8 cellular contexts compared by ENCODE assay signal in genomic region chr7:149459540-149460433, GRCh38. TPM values are rescaled to one million over a fixed set of nuclear protein-coding genes. Genes with fewer than 3 reads are reported as not detected.
DNase-seq lines count a peak whose midpoint lies in the region; ATAC-seq and TF ChIP-seq lines count a peak whose summit lies in the region.

No MANE protein-coding gene starts in this region.

- peaks cover 38% of the 10 kb centered on the region for H3K79me2 ChIP-seq in OCI-LY3 (ENCODE audit: low read length)

- no peak for TF ChIP-seq EP300 in upper lobe of left lung (IDR thresholded peaks at IDR 0.05)

- peak; percentile 61 for DNase-seq in activated T-cell treated with anti-CD3 and anti-CD28 coated beads, Interleukin-2, amount 50 U/mL, for 24 hours
- no peak for DNase-seq in activated T-cell treated with anti-CD3 and anti-CD28 coated beads, Interleukin-2, amount 50 U/mL, for 1 hour
- DNase-seq in dorsolateral prefrontal cortex (peak in 1 of 10 donors; percentile 45), upper lobe of left lung (peak in 1 of 2 donors; percentile 88), anterior cingulate cortex (lab: John Stamatoyannopoulos, UW) (no peak)

- peaks cover 18% of the 10 kb centered on the region for H3K4me1 ChIP-seq in OCI-LY3 (ENCODE audit: low read length)
- H3K4me1 ChIP-seq in mononuclear cell (ENCODE audit: insufficient read depth, low read length): peaks cover 26% of the 10 kb centered on the region
- peaks cover 13 to 32% (median 19%) of the 10 kb centered on the region in 4 donors for H3K4me1 ChIP-seq in upper lobe of left lung

- H3K9ac ChIP-seq in OCI-LY3 (ENCODE audit: low read length): peak overlapping the region; percentile 60

- no peak overlapping the region for H3K27ac Mint-ChIP-seq in activated T-cell treated with anti-CD3 and anti-CD28 coated beads, Interleukin-2, amount 50 U/mL, for 24 hours

- peak overlapping the region; percentile 71 for H3K4me3 Mint-ChIP-seq in activated T-cell treated with anti-CD3 and anti-CD28 coated beads, Interleukin-2, amount 50 U/mL, for 24 hours

- H4K20me1 ChIP-seq in OCI-LY3 (ENCODE audit: insufficient read depth, low read length): no peaks in the 10 kb centered on the region; the same call in 1 of the 2 replicates

- H3K27me3 ChIP-seq in OCI-LY3 (ENCODE audit: low read depth, low read length) (no peaks in the 10 kb centered on the region), dorsolateral prefrontal cortex (no peaks in the 10 kb centered on the region), mononuclear cell (ENCODE audit: insufficient read depth, low read length) (peaks cover 14% of the 10 kb centered on the region), upper lobe of left lung (no peaks in the 10 kb centered on the region)

- 0 out of 2 replicates have a peak overlapping the region, but pooled peaks have one; percentile 65 for H2AFZ ChIP-seq in OCI-LY3 (ENCODE audit: low read depth, low read length)

- peaks cover 7% of the 10 kb centered on the region for H3K27me3 Mint-ChIP-seq in activated T-cell treated with anti-CD3 and anti-CD28 coated beads, Interleukin-2, amount 50 U/mL, for 24 hours

- H3K36me3 ChIP-seq in OCI-LY3 (replicated peaks; ENCODE audit: low read depth, low read length): peaks cover 8% of the 10 kb centered on the region
- H3K36me3 ChIP-seq in upper lobe of left lung: peaks cover 2 to 22% (median 11%) of the 10 kb centered on the region in 4 donors

- H3K9me3 ChIP-seq in OCI-LY3 (ENCODE audit: insufficient read depth, low read length): no peaks in the 10 kb centered on the region
- H3K9me3 ChIP-seq in mononuclear cell (ENCODE audit: low read depth, low read length): no peaks in the 10 kb centered on the region
- no peaks in the 10 kb centered on the region for H3K9me3 ChIP-seq in upper lobe of left lung

- ATAC-seq in HG02610 (IDR thresholded peaks at IDR 0.05; ENCODE audit: unreplicated experiment) (peak; percentile 35), upper lobe of left lung (ENCODE audit: low FRiP score in 2 of 2) (peak in 1 of 2 donors; percentile 12)

- H3K4me3 ChIP-seq in OCI-LY3 (ENCODE audit: low read length): peak overlapping the region; percentile 90
- peak overlapping the region; percentile 33 to 92 (median 71) for H3K4me3 ChIP-seq in dorsolateral prefrontal cortex
- H3K4me3 ChIP-seq in mononuclear cell (ENCODE audit: low read length): peak overlapping the region; percentile 61
- peak overlapping the region; percentile 52 to 83 (median 73) for H3K4me3 ChIP-seq in upper lobe of left lung

- TF ChIP-seq POLR2A in upper lobe of left lung (IDR thresholded peaks at IDR 0.05): no peak

- TF ChIP-seq CTCF in OCI-LY3 (IDR thresholded peaks at IDR 0.05; ENCODE audit: low read depth, low read length): no peak
- no peak for TF ChIP-seq CTCF in dorsolateral prefrontal cortex (IDR thresholded peaks at IDR 0.05 in 54 of 56, conservative IDR thresholded peaks at IDR 0.05 in 2 of 56; ENCODE audit: low read depth in 1 of 56, partially characterized antibody in 56 of 56)
- no peak for TF ChIP-seq CTCF in upper lobe of left lung (IDR thresholded peaks at IDR 0.05)

- WGBS in upper lobe of left lung, 2 donors: 5% methylated on average over 18 of the region's 142 CpGs; no CpG with 5 or more reads in 1 of the 2 donors

- H3K4me2 ChIP-seq in OCI-LY3 (ENCODE audit: low read length): peak overlapping the region; percentile 78

- intact Hi-C loops in dorsolateral prefrontal cortex (cut with DNase I): loop anchor here (5.0 kb wide), 1 partner anchor 38 kb away; the partner anchor contains the start of gene ZNF746 (in 2 of the 2)

- no peaks in the 10 kb centered on the region for H3K9me3 Mint-ChIP-seq in activated T-cell treated with anti-CD3 and anti-CD28 coated beads, Interleukin-2, amount 50 U/mL, for 24 hours

- peaks cover 34% of the 10 kb centered on the region for H3K4me1 Mint-ChIP-seq in activated T-cell treated with anti-CD3 and anti-CD28 coated beads, Interleukin-2, amount 50 U/mL, for 24 hours (ENCODE audit: low read depth)

- peaks cover 26% of the 10 kb centered on the region for H3K36me3 Mint-ChIP-seq in activated T-cell treated with anti-CD3 and anti-CD28 coated beads, Interleukin-2, amount 50 U/mL, for 24 hours (ENCODE audit: low read depth)

- H3K27ac ChIP-seq in OCI-LY3 (ENCODE audit: low read length): no peak overlapping the region
- peak overlapping the region in 5 of 59 donors; percentile 5 to 79 (median 44) for H3K27ac ChIP-seq in dorsolateral prefrontal cortex
- H3K27ac ChIP-seq in upper lobe of left lung: peak overlapping the region in 2 of 4 donors; percentile 18 to 21

RNA-seq across cellular contexts. Expression of gene ZNF777, which starts 1.1 kb away (rescaled TPM):
- 10 to 100 TPM in 119 of 120 experiments, 1 to 10 TPM in 1; 9.8 to 20.4 (median 15.0) TPM for total RNA-seq in dorsolateral prefrontal cortex
- 10.8 TPM for total RNA-seq in mononuclear cell
- 10 to 100 TPM in 4 of 6 donors, 1 to 10 TPM in 2; 9.3 to 16.0 (median 10.8) TPM for total RNA-seq in upper lobe of left lung

RNA-seq across cellular contexts. Expression of gene ZNF746, which starts 37.8 kb away (rescaled TPM):
- total RNA-seq in dorsolateral prefrontal cortex (10 to 100 TPM; 17.9 to 38.3 (median 26.7) TPM), mononuclear cell (38.1 TPM), upper lobe of left lung (10 to 100 TPM; 19.4 to 54.5 (median 25.2) TPM)
